In the genomic region with DNA sequence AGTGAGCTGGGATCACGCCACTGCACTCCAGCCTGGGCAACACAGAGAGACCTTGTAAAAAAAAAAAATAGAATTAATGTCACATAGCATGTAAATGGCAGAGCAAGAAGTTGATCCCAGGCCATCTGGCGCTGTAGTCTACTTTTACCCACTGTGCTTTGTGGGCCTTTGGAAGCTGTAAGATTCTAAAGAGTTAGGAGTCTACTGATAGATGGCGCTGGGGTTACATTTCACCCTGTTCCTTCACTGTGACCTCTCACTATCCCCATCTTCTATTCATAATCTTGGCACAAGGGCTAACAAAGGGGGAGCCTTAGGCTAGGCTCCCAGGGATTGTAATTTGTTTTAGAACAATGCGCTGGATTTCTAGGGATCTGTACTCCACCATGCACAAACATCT, we compare ENCODE assay signal across 1 cellular context.
TF ChIP-seq lines count a peak whose summit lies in the region.

No MANE protein-coding gene starts in this region.

TF ChIP-seq in GM12878, 131 proteins besides CTCF, POLR2A, EP300 and RAD21:
- TF ChIP-seq ESRRA (IDR thresholded peaks at IDR 0.05; ENCODE audit: low read length) (no peak), HDGF (IDR thresholded peaks at IDR 0.05) (no peak), FOS (IDR thresholded peaks at IDR 0.05; ENCODE audit: borderline replicate concordance, extremely low read depth, insufficient read length) (no peak), YBX1 (IDR thresholded peaks at IDR 0.05) (no peak), ASH2L (IDR thresholded peaks at IDR 0.05; ENCODE audit: borderline replicate concordance, low read depth) (no peak), PML (IDR thresholded peaks at IDR 0.05; ENCODE audit: low read length) (no peak), GATAD2B (conservative IDR thresholded peaks at IDR 0.05; ENCODE audit: low read depth) (no peak), TBL1XR1 (IDR thresholded peaks at IDR 0.05; ENCODE audit: low read depth, low read length) (no peak)
- TF ChIP-seq, protein P1, sequence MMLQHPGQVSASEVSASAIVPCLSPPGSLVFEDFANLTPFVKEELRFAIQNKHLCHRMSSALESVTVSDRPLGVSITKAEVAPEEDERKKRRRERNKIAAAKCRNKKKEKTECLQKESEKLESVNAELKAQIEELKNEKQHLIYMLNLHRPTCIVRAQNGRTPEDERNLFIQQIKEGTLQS (IDR thresholded peaks at IDR 0.05; ENCODE audit: borderline replicate concordance, extremely low read depth, low read depth, low read length), result no peak
- TF ChIP-seq, protein P2, sequence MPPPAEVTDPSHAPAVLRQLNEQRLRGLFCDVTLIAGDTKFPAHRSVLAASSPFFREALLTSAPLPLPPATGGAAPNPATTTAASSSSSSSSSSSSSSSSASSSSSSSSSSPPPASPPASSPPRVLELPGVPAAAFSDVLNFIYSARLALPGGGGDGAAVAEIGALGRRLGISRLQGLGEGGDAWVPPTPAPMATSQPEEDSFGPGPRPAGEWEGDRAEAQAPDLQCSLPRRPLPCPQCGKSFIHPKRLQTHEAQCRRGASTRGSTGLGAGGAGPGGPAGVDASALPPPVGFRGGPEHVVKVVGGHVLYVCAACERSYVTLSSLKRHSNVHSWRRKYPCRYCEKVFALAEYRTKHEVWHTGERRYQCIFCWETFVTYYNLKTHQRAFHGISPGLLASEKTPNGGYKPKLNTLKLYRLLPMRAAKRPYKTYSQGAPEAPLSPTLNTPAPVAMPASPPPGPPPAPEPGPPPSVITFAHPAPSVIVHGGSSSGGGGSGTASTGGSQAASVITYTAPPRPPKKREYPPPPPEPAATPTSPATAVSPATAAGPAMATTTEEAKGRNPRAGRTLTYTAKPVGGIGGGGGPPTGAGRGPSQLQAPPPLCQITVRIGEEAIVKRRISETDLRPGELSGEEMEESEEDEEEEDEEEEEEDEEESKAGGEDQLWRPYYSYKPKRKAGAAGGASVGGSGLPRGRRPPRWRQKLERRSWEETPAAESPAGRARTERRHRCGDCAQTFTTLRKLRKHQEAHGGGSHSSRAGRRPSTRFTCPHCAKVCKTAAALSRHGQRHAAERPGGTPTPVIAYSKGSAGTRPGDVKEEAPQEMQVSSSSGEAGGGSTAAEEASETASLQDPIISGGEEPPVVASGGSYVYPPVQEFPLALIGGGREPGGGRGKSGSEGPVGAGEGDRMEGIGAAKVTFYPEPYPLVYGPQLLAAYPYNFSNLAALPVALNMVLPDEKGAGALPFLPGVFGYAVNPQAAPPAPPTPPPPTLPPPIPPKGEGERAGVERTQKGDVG (CRISPR knock-in tag; IDR thresholded peaks at IDR 0.05), result no peak
